ENCODE assay signal across 34 cellular contexts in the genomic region with DNA sequence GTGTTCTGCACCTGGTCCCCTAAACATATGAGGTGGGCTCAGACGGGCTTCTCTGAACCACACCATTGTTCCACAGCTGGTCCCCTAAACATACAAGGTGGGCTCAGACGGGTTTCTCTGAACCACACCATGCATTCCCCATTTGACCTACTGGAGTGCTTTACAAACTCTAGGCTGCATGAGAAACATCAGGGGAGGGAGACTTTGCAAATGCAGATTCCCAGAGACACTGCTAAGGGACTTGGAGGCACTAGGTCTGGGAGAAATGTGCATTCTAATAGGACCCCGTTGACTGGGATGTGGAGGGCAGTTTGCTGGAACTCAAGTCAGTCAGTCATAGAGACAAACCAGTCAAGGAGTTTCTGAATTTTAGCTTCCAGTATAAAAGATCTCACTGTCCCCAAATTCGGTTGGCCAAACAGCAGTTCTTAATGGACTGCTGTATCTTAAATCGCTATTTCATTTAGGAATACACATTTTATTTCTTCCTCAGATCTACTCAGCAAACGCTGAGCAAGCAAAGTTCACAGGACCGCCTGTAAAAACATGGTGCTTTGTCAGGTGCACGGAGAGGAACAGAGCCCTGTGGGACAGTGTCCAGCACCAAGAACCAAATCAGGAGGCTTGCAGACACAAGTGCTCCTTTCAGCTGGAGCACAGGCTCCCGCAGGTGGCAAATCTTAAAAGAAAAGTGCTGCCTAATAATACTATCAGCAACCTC.
"Had no signal": no experiment of that assay in that cellular context is flagged by ENCODE, and none has a peak within 500 bp of the region (broad histone marks: within the 10 kb centered on the region; RNA-seq: fewer than 3 reads in every experiment).

No MANE protein-coding gene starts in this region.

- ATAC-seq: activated CD4-positive, alpha-beta T cell treated with anti-CD3 and anti-CD28 coated beads for 36 hours; activated CD8-positive, alpha-beta T cell treated with anti-CD3 and anti-CD28 coated beads, Interleukin-2, amount 10 ng/mL, durations not matched to agents 7 days and 5 days; activated naive CD4-positive, alpha-beta T cell treated with anti-CD3 and anti-CD28 coated beads, Interleukin-2, amount 50 U/mL, for 72 hours; activated T-cell treated with anti-CD3 and anti-CD28 coated beads, Interleukin-2, amount 50 U/mL, for 72 hours; gastroesophageal sphincter; heart right ventricle; T-helper 17 cell had no signal

- FAIRE-seq: endometrium, endothelial cell of umbilical vein had no signal

- H3K4me3 Mint-ChIP-seq: activated CD4-positive, alpha-beta memory T cell treated with anti-CD3 and anti-CD28 coated beads for 36 hours; activated CD4-positive, alpha-beta T cell treated with anti-CD3 and anti-CD28 coated beads for 36 hours; activated CD4-positive, alpha-beta T cell treated with anti-CD3 and anti-CD28 coated beads, Interleukin-2, amount 10 ng/mL, durations not matched to agents 24 days and 14 days; activated CD8-positive, alpha-beta T cell treated with anti-CD3 and anti-CD28 coated beads, Interleukin-2, amount 10 ng/mL, durations not matched to agents 7 days and 5 days; activated naive CD4-positive, alpha-beta T cell treated with anti-CD3 and anti-CD28 coated beads, Interleukin-2, amount 10 ng/mL, durations not matched to agents 7 days and 5 days; activated naive CD8-positive, alpha-beta T cell treated with anti-CD3 and anti-CD28 coated beads, Interleukin-2, amount 10 ng/mL, durations not matched to agents 7 days and 5 days; activated T-cell treated with anti-CD3 and anti-CD28 coated beads, Interleukin-2, amount 50 U/mL, for 24 hours; activated T-cell treated with anti-CD3 and anti-CD28 coated beads, Interleukin-2, amount 50 U/mL, for 72 hours; brain; T-helper 17 cell; T-helper 2 cell treated with Interferon-gamma antibody and Interleukin-4, amounts not matched to agents 5 μg/mL and 100 μg/mL, for 36 hours had no signal

- H3K9me3 ChIP-seq: ascending aorta, breast epithelium, colonic mucosa, esophagus squamous epithelium, gastroesophageal sphincter, heart right ventricle had no signal

- H3K9me3 Mint-ChIP-seq: activated CD4-positive, alpha-beta memory T cell treated with anti-CD3 and anti-CD28 coated beads for 36 hours; activated CD4-positive, alpha-beta T cell treated with anti-CD3 and anti-CD28 coated beads, Interleukin-2, amount 10 ng/mL, durations not matched to agents 24 days and 14 days; activated naive CD4-positive, alpha-beta T cell treated with anti-CD3 and anti-CD28 coated beads, Interleukin-2, amount 10 ng/mL, durations not matched to agents 7 days and 5 days; activated naive CD8-positive, alpha-beta T cell treated with anti-CD3 and anti-CD28 coated beads, Interleukin-2, amount 10 ng/mL, durations not matched to agents 7 days and 5 days; activated T-cell treated with anti-CD3 and anti-CD28 coated beads, Interleukin-2, amount 50 U/mL, for 24 hours; brain; T-helper 2 cell treated with Interferon-gamma antibody and Interleukin-4, amounts not matched to agents 5 μg/mL and 100 μg/mL, for 36 hours had no signal

- H3K4me3 ChIP-seq: ascending aorta, breast epithelium, cardiac muscle cell, colonic mucosa, esophagus squamous epithelium, gastroesophageal sphincter, heart right ventricle had no signal

- H3K4me1 ChIP-seq: ascending aorta, breast epithelium, colonic mucosa, esophagus squamous epithelium, gastroesophageal sphincter, heart right ventricle had no signal

- H3K27me3 Mint-ChIP-seq: activated CD4-positive, alpha-beta memory T cell treated with anti-CD3 and anti-CD28 coated beads for 36 hours; activated CD4-positive, alpha-beta T cell treated with anti-CD3 and anti-CD28 coated beads for 36 hours; activated CD4-positive, alpha-beta T cell treated with anti-CD3 and anti-CD28 coated beads, Interleukin-2, amount 10 ng/mL, durations not matched to agents 24 days and 14 days; activated naive CD4-positive, alpha-beta T cell treated with anti-CD3 and anti-CD28 coated beads, Interleukin-2, amount 10 ng/mL, durations not matched to agents 7 days and 5 days; activated naive CD8-positive, alpha-beta T cell treated with anti-CD3 and anti-CD28 coated beads, Interleukin-2, amount 10 ng/mL, durations not matched to agents 7 days and 5 days; activated T-cell treated with anti-CD3 and anti-CD28 coated beads, Interleukin-2, amount 50 U/mL, for 24 hours; T-helper 17 cell had no signal

- H3K27me3 ChIP-seq: ascending aorta, breast epithelium, cardiac muscle cell, colonic mucosa, esophagus squamous epithelium, gastroesophageal sphincter, heart right ventricle had no signal

- H3K27ac Mint-ChIP-seq: activated CD4-positive, alpha-beta memory T cell treated with anti-CD3 and anti-CD28 coated beads for 36 hours; activated CD4-positive, alpha-beta T cell treated with anti-CD3 and anti-CD28 coated beads for 36 hours; activated CD8-positive, alpha-beta T cell treated with anti-CD3 and anti-CD28 coated beads, Interleukin-2, amount 10 ng/mL, durations not matched to agents 7 days and 5 days; activated naive CD4-positive, alpha-beta T cell treated with anti-CD3 and anti-CD28 coated beads, Interleukin-2, amount 10 ng/mL, durations not matched to agents 7 days and 5 days; activated naive CD8-positive, alpha-beta T cell treated with anti-CD3 and anti-CD28 coated beads, Interleukin-2, amount 10 ng/mL, durations not matched to agents 7 days and 5 days; activated T-cell treated with anti-CD3 and anti-CD28 coated beads, Interleukin-2, amount 50 U/mL, for 24 hours; activated T-cell treated with anti-CD3 and anti-CD28 coated beads, Interleukin-2, amount 50 U/mL, for 72 hours; brain; T-helper 17 cell; T-helper 2 cell treated with Interferon-gamma antibody and Interleukin-4, amounts not matched to agents 5 μg/mL and 100 μg/mL, for 36 hours had no signal

- H3K27ac ChIP-seq: ascending aorta, breast epithelium, cardiac muscle cell, colonic mucosa, epithelial cell of prostate, esophagus squamous epithelium, gastroesophageal sphincter, heart right ventricle, WERI-Rb-1 had no signal

- H3K36me3 ChIP-seq: ascending aorta, breast epithelium, cardiac muscle cell, colonic mucosa, WERI-Rb-1 had no signal

- H3K4me1 Mint-ChIP-seq: brain had no signal

- DNase-seq: activated CD4-positive, alpha-beta memory T cell treated with anti-CD3 and anti-CD28 coated beads for 36 hours; activated CD4-positive, alpha-beta T cell treated with anti-CD3 and anti-CD28 coated beads for 36 hours; activated CD4-positive, alpha-beta T cell treated with anti-CD3 and anti-CD28 coated beads, Interleukin-2, amount 10 ng/mL, durations not matched to agents 24 days and 14 days; activated CD4-positive, CD25-positive, alpha-beta regulatory T cell; activated CD4-positive, CD25-positive, alpha-beta regulatory T cell treated with anti-CD3 and anti-CD28 coated beads, Interleukin-2, amount 50 U/mL, for 72 hours; activated CD8-positive, alpha-beta memory T cell treated with anti-CD3 and anti-CD28 coated beads, Interleukin-2, amount 50 U/mL, for 48 hours; activated CD8-positive, alpha-beta T cell treated with anti-CD3 and anti-CD28 coated beads, Interleukin-2, amount 10 ng/mL, durations not matched to agents 7 days and 5 days; activated gamma-delta T cell; activated naive CD4-positive, alpha-beta T cell; activated naive CD4-positive, alpha-beta T cell treated with anti-CD3 and anti-CD28 coated beads, Interleukin-2, amount 10 ng/mL, durations not matched to agents 7 days and 5 days; activated naive CD8-positive, alpha-beta T cell treated with anti-CD3 and anti-CD28 coated beads, Interleukin-2, amount 10 ng/mL, durations not matched to agents 7 days and 5 days; activated T-cell treated with anti-CD3 and anti-CD28 coated beads for 4 hours; activated T-cell treated with anti-CD3 and anti-CD28 coated beads, Interleukin-2, amount 50 U/mL, for 24 hours; activated T-cell treated with anti-CD3 and anti-CD28 coated beads, Interleukin-2, amount 50 U/mL, for 72 hours; central memory CD4-positive, alpha-beta T cell; cerebellar nuclear complex; colonic mucosa; effector CD8-positive, alpha-beta T cell; esophagus squamous epithelium; foreskin melanocyte; heart right ventricle; T-helper 17 cell; T1000; WERI-Rb-1 had no signal
